ENCODE assay signal across 29 cellular contexts in genomic region chr3:182896553-182896952, GRCh38.
"Had no signal": no experiment of that assay in that cellular context is flagged by ENCODE, and none has a peak within 500 bp of the region (broad histone marks: within the 10 kb centered on the region; RNA-seq: fewer than 3 reads in every experiment).

No MANE protein-coding gene starts in this region.

- H3K9me3 Mint-ChIP-seq: activated B cell treated with CpG ODN at 0.5 μM for 24 hours; activated CD8-positive, alpha-beta T cell treated with anti-CD3 and anti-CD28 coated beads for 36 hours; activated T-cell treated with anti-CD3 and anti-CD28 coated beads, Interleukin-2, amount 50 U/mL, for 4 hours; activated T-helper 17 cell treated with anti-CD3 and anti-CD28 coated beads, Interleukin-2, amount 50 U/mL, for 72 hours; T-helper 2 cell treated with Interferon-gamma antibody and Interleukin-4, amounts not matched to agents 5 μg/mL and 100 μg/mL, for 36 hours had no signal

- H3K4me3 Mint-ChIP-seq: activated B cell treated with CpG ODN at 0.5 μM for 24 hours; activated CD8-positive, alpha-beta T cell treated with anti-CD3 and anti-CD28 coated beads for 36 hours; activated naive CD8-positive, alpha-beta T cell; activated T-cell treated with anti-CD3 and anti-CD28 coated beads, Interleukin-2, amount 50 U/mL, for 4 hours; activated T-helper 17 cell treated with anti-CD3 and anti-CD28 coated beads, Interleukin-2, amount 50 U/mL, for 72 hours; T-helper 2 cell treated with Interferon-gamma antibody and Interleukin-4, amounts not matched to agents 5 μg/mL and 100 μg/mL, for 36 hours had no signal

- H3K4me1 Mint-ChIP-seq: activated B cell treated with CpG ODN at 0.5 μM for 24 hours; activated T-helper 17 cell treated with anti-CD3 and anti-CD28 coated beads, Interleukin-2, amount 50 U/mL, for 72 hours had no signal

- H3K27me3 ChIP-seq: body of pancreas, gastrocnemius medialis had no signal

- H3K27me3 Mint-ChIP-seq: activated B cell treated with CpG ODN at 0.5 μM for 24 hours; activated CD8-positive, alpha-beta T cell treated with anti-CD3 and anti-CD28 coated beads for 36 hours; activated naive CD8-positive, alpha-beta T cell; activated T-helper 17 cell treated with anti-CD3 and anti-CD28 coated beads, Interleukin-2, amount 50 U/mL, for 72 hours; T-helper 17 cell had no signal

- H3K27ac ChIP-seq: body of pancreas, gastrocnemius medialis, WERI-Rb-1 had no signal

- H3K4me1 ChIP-seq: body of pancreas had no signal

- H3K9me3 ChIP-seq: body of pancreas, gastrocnemius medialis had no signal

- H3K27ac Mint-ChIP-seq: activated B cell treated with CpG ODN at 0.5 μM for 24 hours; activated CD8-positive, alpha-beta T cell treated with anti-CD3 and anti-CD28 coated beads for 36 hours; activated naive CD8-positive, alpha-beta T cell; activated T-helper 17 cell treated with anti-CD3 and anti-CD28 coated beads, Interleukin-2, amount 50 U/mL, for 72 hours; T-helper 17 cell; T-helper 2 cell treated with Interferon-gamma antibody and Interleukin-4, amounts not matched to agents 5 μg/mL and 100 μg/mL, for 36 hours had no signal

- DNase-seq: activated B cell treated with CpG ODN at 0.5 μM for 24 hours; activated CD4-positive, alpha-beta T cell treated with anti-CD3 and anti-CD28 coated beads for 48 hours; activated CD4-positive, alpha-beta T cell treated with anti-CD3 and anti-CD28 coated beads, Interleukin-2, amount 50 U/mL, for 1 hour; activated CD4-positive, alpha-beta T cell treated with anti-CD3 and anti-CD28 coated beads, Interleukin-2, amount 50 U/mL, for 48 hours; activated CD8-positive, alpha-beta memory T cell treated with anti-CD3 and anti-CD28 coated beads for 24 hours; activated CD8-positive, alpha-beta T cell treated with anti-CD3 and anti-CD28 coated beads for 36 hours; activated effector memory CD4-positive, alpha-beta T cell treated with Interleukin-2 at 50 U/mL for 16 hours; activated gamma-delta T cell treated with Interleukin-2 at 50 U/mL for 16 hours; activated naive CD4-positive, alpha-beta T cell treated with anti-CD3 and anti-CD28 coated beads, Interleukin-2, amount 50 U/mL, for 16 hours; activated naive CD4-positive, alpha-beta T cell treated with Interleukin-2 at 50 U/mL for 16 hours; activated T-cell treated with anti-CD3 and anti-CD28 coated beads, Interleukin-2, amount 50 U/mL, for 4 hours; amygdala; aorta; body of pancreas; caudate nucleus; cortex of kidney; effector CD8-positive, alpha-beta T cell; foreskin fibroblast; gastrocnemius medialis; glutamatergic neuron; T-helper 1 cell; T-helper 17 cell; T1000; WERI-Rb-1 had no signal

- ATAC-seq: activated CD4-positive, CD25-positive, alpha-beta regulatory T cell treated with anti-CD3 and anti-CD28 coated beads, Interleukin-2, amount 50 U/mL, for 24 hours; activated CD8-positive, alpha-beta T cell treated with anti-CD3 and anti-CD28 coated beads for 36 hours; activated T-cell treated with anti-CD3 and anti-CD28 coated beads, Interleukin-2, amount 50 U/mL, for 4 hours; activated T-helper 17 cell treated with anti-CD3 and anti-CD28 coated beads, Interleukin-2, amount 50 U/mL, for 72 hours; body of pancreas; esophagus mucosa; T-helper 17 cell had no signal

- H3K4me3 ChIP-seq: body of pancreas, gastrocnemius medialis had no signal
